1 cellular context compared by ENCODE assay signal in the genomic region with DNA sequence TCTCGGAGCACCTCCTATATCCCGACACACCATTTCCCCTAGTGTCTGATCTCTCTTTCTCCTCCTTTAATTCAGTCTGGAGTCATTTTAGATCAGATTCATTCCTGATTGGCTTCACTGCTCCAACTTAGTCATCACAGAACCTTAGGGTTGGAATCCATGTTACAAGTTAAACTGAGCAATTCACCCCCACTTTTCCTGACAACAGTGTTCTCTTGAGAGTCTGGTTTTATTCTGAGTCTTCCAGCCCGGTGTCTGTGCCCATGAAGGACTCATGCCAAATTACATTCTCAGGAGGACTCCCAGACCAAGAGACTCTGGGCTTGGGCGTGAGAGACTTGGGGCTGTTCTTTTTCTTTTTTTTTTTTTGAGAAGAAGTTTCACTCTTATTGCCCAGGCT.
TF ChIP-seq lines count a peak whose summit lies in the region.

No MANE protein-coding gene starts in this region.

TF ChIP-seq in A549, 52 proteins besides CTCF, POLR2A, EP300 and RAD21 (continued from another document):
- TF ChIP-seq, protein P1, sequence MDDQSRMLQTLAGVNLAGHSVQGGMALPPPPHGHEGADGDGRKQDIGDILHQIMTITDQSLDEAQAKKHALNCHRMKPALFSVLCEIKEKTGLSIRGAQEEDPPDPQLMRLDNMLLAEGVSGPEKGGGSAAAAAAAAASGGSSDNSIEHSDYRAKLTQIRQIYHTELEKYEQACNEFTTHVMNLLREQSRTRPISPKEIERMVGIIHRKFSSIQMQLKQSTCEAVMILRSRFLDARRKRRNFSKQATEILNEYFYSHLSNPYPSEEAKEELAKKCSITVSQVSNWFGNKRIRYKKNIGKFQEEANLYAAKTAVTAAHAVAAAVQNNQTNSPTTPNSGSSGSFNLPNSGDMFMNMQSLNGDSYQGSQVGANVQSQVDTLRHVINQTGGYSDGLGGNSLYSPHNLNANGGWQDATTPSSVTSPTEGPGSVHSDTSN (IDR thresholded peaks at IDR 0.05) = no peak
